1 cellular context compared by ENCODE assay signal in the genomic region with DNA sequence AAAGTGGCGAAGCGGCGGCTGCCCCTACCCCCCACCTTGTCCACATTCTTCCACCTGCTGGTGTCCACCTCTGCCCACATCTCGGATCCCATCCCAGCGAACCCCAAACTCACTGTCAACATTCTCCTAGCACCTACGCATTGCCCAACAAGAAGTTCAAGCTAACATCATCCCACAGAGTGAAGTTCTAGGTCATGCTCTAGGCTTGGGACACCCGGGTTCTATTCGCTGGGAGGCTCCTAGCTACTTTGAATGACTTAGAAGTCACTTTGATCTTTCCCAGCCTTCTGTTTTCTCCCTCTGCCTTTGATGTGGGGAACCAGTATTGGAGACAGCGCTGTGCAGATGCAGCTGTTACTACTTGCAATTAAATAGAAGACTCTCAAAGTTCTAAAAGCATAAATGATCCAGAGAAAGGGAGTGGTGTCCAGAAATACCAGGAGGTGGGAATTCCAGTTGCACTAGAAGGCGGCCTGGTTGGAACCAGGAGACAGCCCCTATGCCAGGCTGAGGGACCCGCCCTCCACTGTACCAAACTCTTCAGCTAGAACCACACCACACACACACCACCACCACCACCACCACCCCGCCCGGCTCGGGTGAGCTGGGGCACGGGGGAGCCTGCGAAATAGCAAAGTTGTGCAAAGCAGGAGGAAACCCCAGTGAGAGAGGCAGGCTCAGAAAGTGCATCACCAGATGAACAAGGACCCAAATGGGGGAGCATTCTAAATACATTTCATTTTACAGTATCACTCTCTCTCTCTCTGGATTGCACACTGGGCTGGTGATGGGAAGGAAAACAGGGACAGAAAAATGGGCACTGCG.
TF ChIP-seq lines count a peak whose summit lies in the region.

No MANE protein-coding gene starts in this region.

TF ChIP-seq in A549, 52 proteins besides CTCF, POLR2A, EP300 and RAD21:
- no peak for TF ChIP-seq NPAS2 (CRISPR knock-in tag; IDR thresholded peaks at IDR 0.05; ENCODE audit: borderline replicate concordance)
- TF ChIP-seq, protein P1, sequence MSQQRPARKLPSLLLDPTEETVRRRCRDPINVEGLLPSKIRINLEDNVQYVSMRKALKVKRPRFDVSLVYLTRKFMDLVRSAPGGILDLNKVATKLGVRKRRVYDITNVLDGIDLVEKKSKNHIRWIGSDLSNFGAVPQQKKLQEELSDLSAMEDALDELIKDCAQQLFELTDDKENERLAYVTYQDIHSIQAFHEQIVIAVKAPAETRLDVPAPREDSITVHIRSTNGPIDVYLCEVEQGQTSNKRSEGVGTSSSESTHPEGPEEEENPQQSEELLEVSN (IDR thresholded peaks at IDR 0.05; ENCODE audit: borderline replicate concordance, low read depth) = no peak
- TF ChIP-seq, protein P2, sequence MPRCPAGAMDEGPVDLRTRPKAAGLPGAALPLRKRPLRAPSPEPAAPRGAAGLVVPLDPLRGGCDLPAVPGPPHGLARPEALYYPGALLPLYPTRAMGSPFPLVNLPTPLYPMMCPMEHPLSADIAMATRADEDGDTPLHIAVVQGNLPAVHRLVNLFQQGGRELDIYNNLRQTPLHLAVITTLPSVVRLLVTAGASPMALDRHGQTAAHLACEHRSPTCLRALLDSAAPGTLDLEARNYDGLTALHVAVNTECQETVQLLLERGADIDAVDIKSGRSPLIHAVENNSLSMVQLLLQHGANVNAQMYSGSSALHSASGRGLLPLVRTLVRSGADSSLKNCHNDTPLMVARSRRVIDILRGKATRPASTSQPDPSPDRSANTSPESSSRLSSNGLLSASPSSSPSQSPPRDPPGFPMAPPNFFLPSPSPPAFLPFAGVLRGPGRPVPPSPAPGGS (IDR thresholded peaks at IDR 0.05) = no peak
- no peak for TF ChIP-seq SREBF2 (IDR thresholded peaks at IDR 0.05)
- TF ChIP-seq, protein P3, sequence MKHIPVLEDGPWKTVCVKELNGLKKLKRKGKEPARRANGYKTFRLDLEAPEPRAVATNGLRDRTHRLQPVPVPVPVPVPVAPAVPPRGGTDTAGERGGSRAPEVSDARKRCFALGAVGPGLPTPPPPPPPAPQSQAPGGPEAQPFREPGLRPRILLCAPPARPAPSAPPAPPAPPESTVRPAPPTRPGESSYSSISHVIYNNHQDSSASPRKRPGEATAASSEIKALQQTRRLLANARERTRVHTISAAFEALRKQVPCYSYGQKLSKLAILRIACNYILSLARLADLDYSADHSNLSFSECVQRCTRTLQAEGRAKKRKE (CRISPR knock-in tag; IDR thresholded peaks at IDR 0.05; ENCODE audit: low read depth) = no peak
- no peak for TF ChIP-seq EHMT2 (IDR thresholded peaks at IDR 0.05; ENCODE audit: low read depth)
- TF ChIP-seq PHF8 (IDR thresholded peaks at IDR 0.05; ENCODE audit: borderline replicate concordance, low read depth) = no peak
- TF ChIP-seq TFCP2L1 (CRISPR knock-in tag; IDR thresholded peaks at IDR 0.05) = no peak
- no peak for TF ChIP-seq NFE2L2 (conservative IDR thresholded peaks at IDR 0.05; ENCODE audit: low read length)
- TF ChIP-seq RFX5 (IDR thresholded peaks at IDR 0.05) = no peak
- TF ChIP-seq FOXS1 (CRISPR knock-in tag; IDR thresholded peaks at IDR 0.05) = no peak
- no peak for TF ChIP-seq HEYL (CRISPR knock-in tag; IDR thresholded peaks at IDR 0.05)
- TF ChIP-seq, protein P4, sequence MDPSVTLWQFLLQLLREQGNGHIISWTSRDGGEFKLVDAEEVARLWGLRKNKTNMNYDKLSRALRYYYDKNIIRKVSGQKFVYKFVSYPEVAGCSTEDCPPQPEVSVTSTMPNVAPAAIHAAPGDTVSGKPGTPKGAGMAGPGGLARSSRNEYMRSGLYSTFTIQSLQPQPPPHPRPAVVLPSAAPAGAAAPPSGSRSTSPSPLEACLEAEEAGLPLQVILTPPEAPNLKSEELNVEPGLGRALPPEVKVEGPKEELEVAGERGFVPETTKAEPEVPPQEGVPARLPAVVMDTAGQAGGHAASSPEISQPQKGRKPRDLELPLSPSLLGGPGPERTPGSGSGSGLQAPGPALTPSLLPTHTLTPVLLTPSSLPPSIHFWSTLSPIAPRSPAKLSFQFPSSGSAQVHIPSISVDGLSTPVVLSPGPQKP (IDR thresholded peaks at IDR 0.05; ENCODE audit: low read depth, low read length) = no peak
- TF ChIP-seq RNF2 (IDR thresholded peaks at IDR 0.05; ENCODE audit: borderline replicate concordance, low read depth) = no peak
